In genomic region chr5:163503106-163504090, GRCh38 we compare ENCODE assay signal across 8 cellular contexts. TPM values are rescaled to one million over a fixed set of nuclear protein-coding genes. Genes with fewer than 3 reads are reported as not detected.
DNase-seq lines count a peak whose midpoint lies in the region; ATAC-seq, FAIRE-seq and TF ChIP-seq lines count a peak whose summit lies in the region.

No MANE protein-coding gene starts in this region.

- peak; percentile 31 to 37; a peak in 4 of 6 replicates for ATAC-seq in A549
- ATAC-seq in GM18517 (IDR thresholded peaks at IDR 0.05; ENCODE audit: unreplicated experiment): no peak

- CTCF ChIA-PET in A549 (lab: Yijun Ruan, JAX): interaction anchor here (0.8 to 2.6 kb wide), 9 partner anchors 9 to 45 kb away, joined by 3 to 18 read pairs (median 7); partner anchors contain the start of genes HMMR and NUDCD2

- no peak overlapping the region for H3K14ac ChIP-seq in mesenchymal stem cell (ENCODE audit: low read length in 2 of 2)

- TF ChIP-seq RAD21 in A549 (conservative IDR thresholded peaks at IDR 0.05 in 1 of 2, IDR thresholded peaks at IDR 0.05 in 1 of 2): peak; percentile 51

- H3K4me3 ChIP-seq in A549 (peak overlapping the region; percentile 77), mesenchymal stem cell (ENCODE audit: insufficient read depth in 1 of 2, low read depth in 1 of 2, low read length in 2 of 2) (peak overlapping the region; percentile 48 to 89), stomach (peak overlapping the region; percentile 67 to 82 (median 77))

- intact Hi-C loops in stomach (cut with DNase I; ENCODE audit: low total_unique reads): no loop called here

- FAIRE-seq in A549 (lab: Jason Lieb, UNC): no peak
- peak; percentile 78 for FAIRE-seq in GM18507 (lab: Jason Lieb, UNC)

- H4K91ac ChIP-seq in mesenchymal stem cell (ENCODE audit: low read length): no peak overlapping the region

- peaks cover 0 to 2% of the 10 kb centered on the region in 2 experiments for H3K36me3 ChIP-seq in mesenchymal stem cell (ENCODE audit: control insufficient read depth in 1 of 2, insufficient read depth in 2 of 2, low read depth in 1 of 2, low read length in 2 of 2)
- no peaks in the 10 kb centered on the region for H3K36me3 ChIP-seq in stomach

- H3K4ac ChIP-seq in mesenchymal stem cell (ENCODE audit: low read depth in 1 of 2, low read length in 2 of 2): peak overlapping the region in 1 of 2 experiments; percentile 51

- H3K27ac ChIP-seq in A549: peak overlapping the region; percentile 87 to 93
- peak overlapping the region; percentile 87 for H3K27ac ChIP-seq in mesenchymal stem cell (ENCODE audit: low read length, poor library complexity, severe bottlenecking)
- peak overlapping the region; percentile 89 to 99 (median 98) for H3K27ac ChIP-seq in stomach

- H3K79me1 ChIP-seq in mesenchymal stem cell (replicated peaks; ENCODE audit: low read length, poor library complexity, severe bottlenecking): no peaks in the 10 kb centered on the region

- H3K23ac ChIP-seq in mesenchymal stem cell (ENCODE audit: low read length in 2 of 2): no peak overlapping the region

- TF ChIP-seq CTCF in A549 (IDR thresholded peaks at IDR 0.05) (peak; percentile 46), endothelial cell (IDR thresholded peaks at IDR 0.05; ENCODE audit: unreplicated experiment) (no peak), stomach (IDR thresholded peaks at IDR 0.05) (peak in 1 of 7 experiments; percentile 18)

- peak overlapping the region; percentile 10 for H2AFZ ChIP-seq in mesenchymal stem cell (ENCODE audit: low read depth, low read length)

- peak overlapping the region; percentile 99 for H3K4me3 Mint-ChIP-seq in endothelial cell (ENCODE audit: unreplicated experiment)

- POLR2A ChIA-PET in A549 (lab: Yijun Ruan, JAX): interaction anchor here (0.6 to 2.1 kb wide), 4 partner anchors 30 to 48 kb away, joined by 3 to 28 read pairs (median 12); partner anchors contain the start of genes HMMR and NUDCD2

- H2BK120ac ChIP-seq in mesenchymal stem cell (ENCODE audit: low read depth, low read length): peak overlapping the region; percentile 19

- H3K27ac Mint-ChIP-seq in endothelial cell (ENCODE audit: unreplicated experiment): peak overlapping the region; percentile 99

- TF ChIP-seq POLR2A in A549 (IDR thresholded peaks at IDR 0.05; ENCODE audit: low read length): peak; percentile 32; the same call in 1 of the 2 replicates
- no peak for TF ChIP-seq POLR2A in stomach (IDR thresholded peaks at IDR 0.05)

- DNase-seq in A549 (ENCODE audit: low read depth in 1 of 2, low spot score in 1 of 2) (peak; percentile 54 to 76), GM18507 (ENCODE audit: extremely low spot score, insufficient read length, low read depth) (no peak), MV-4-11 (lab: John Stamatoyannopoulos, UW) (peak; percentile 86), endothelial cell (ENCODE audit: low spot score) (peak; percentile 51), mesenchymal stem cell (peak; percentile 84), stomach (peak; percentile 57)
- DNase-seq in activated CD4-positive, alpha-beta T cell treated with anti-CD3 and anti-CD28 coated beads, Interleukin-2, amount 50 U/mL, for 4 hours: peak; percentile 17 to 19

- peak overlapping the region; percentile 94 for H3K9ac ChIP-seq in mesenchymal stem cell (ENCODE audit: low read length)

- TF ChIP-seq EP300 in A549 (IDR thresholded peaks at IDR 0.05) (no peak), stomach (IDR thresholded peaks at IDR 0.05) (no peak)

- H3K36me3 Mint-ChIP-seq in endothelial cell (ENCODE audit: low read depth, unreplicated experiment): no peaks in the 10 kb centered on the region

- H4K8ac ChIP-seq in mesenchymal stem cell (ENCODE audit: low read length): no peak overlapping the region

- no peaks in the 10 kb centered on the region for H3K9me3 Mint-ChIP-seq in endothelial cell (ENCODE audit: unreplicated experiment)

- no peak overlapping the region for H2AK5ac ChIP-seq in mesenchymal stem cell (ENCODE audit: low read length, severe bottlenecking)

- peaks cover 14% of the 10 kb centered on the region for H3K4me1 Mint-ChIP-seq in endothelial cell (ENCODE audit: unreplicated experiment)

- H2BK12ac ChIP-seq in mesenchymal stem cell (ENCODE audit: low read length in 2 of 2): no peak overlapping the region

- H2BK5ac ChIP-seq in mesenchymal stem cell (ENCODE audit: low read depth, low read length, poor library complexity, severe bottlenecking): no peak overlapping the region

- H3K4me2 ChIP-seq in A549: peak overlapping the region; percentile 91
- H3K4me2 ChIP-seq in mesenchymal stem cell (ENCODE audit: low read length, poor library complexity, severe bottlenecking): peak overlapping the region; percentile 93

- 2% methylated on average over 18 of the region's 18 CpGs for WGBS in A549 (ENCODE audit: missing lambda C conversion rate)
- under 1% methylated on average over 14 of the region's 18 CpGs for WGBS in mesenchymal stem cell
- 0 to 2% (median 1%) methylated on average over 18 of the region's 18 CpGs for WGBS in stomach, 5 donors

- H3K27me3 Mint-ChIP-seq in endothelial cell (ENCODE audit: unreplicated experiment): peaks cover 12% of the 10 kb centered on the region

- H3K9me3 ChIP-seq in A549: no peaks in the 10 kb centered on the region
- no peaks in the 10 kb centered on the region for H3K9me3 ChIP-seq in mesenchymal stem cell (ENCODE audit: control insufficient read depth, low read length)
- H3K9me3 ChIP-seq in stomach: no peaks in the 10 kb centered on the region

- H2BK15ac ChIP-seq in mesenchymal stem cell (ENCODE audit: low read depth, poor library complexity, severe bottlenecking): no peak overlapping the region

- no peaks in the 10 kb centered on the region for H3K27me3 ChIP-seq in mesenchymal stem cell (ENCODE audit: control insufficient read depth in 1 of 2, insufficient read depth in 1 of 2, low read length in 2 of 2)
- H3K27me3 ChIP-seq in stomach: no peaks in the 10 kb centered on the region

- H3K4me1 ChIP-seq in A549 (peaks cover 20% of the 10 kb centered on the region), mesenchymal stem cell (ENCODE audit: control insufficient read depth, insufficient read depth, low read depth, low read length) (no peaks in the 10 kb centered on the region), stomach (peaks cover 8 to 51% (median 37%) of the 10 kb centered on the region in 4 donors)

- H3K18ac ChIP-seq in mesenchymal stem cell (ENCODE audit: low read depth in 1 of 2, low read length in 2 of 2): no peak overlapping the region

TF ChIP-seq in A549, 52 proteins besides CTCF, POLR2A, EP300 and RAD21:
- TF ChIP-seq FOSL2 (IDR thresholded peaks at IDR 0.05): no peak
- no peak for TF ChIP-seq FOSL2 (CRISPR knock-in tag; IDR thresholded peaks at IDR 0.05)
- peak; percentile 75 for TF ChIP-seq BHLHE40 (IDR thresholded peaks at IDR 0.05; ENCODE audit: low read depth, low read length)
- 0 out of 3 replicates have a peak, but pooled peaks have one; percentile 56 for TF ChIP-seq BCL3 (IDR thresholded peaks at IDR 0.05)
- TF ChIP-seq MAX (IDR thresholded peaks at IDR 0.05): peak; percentile 70
- peak; percentile 23; the same call in 1 of the 3 replicates for TF ChIP-seq SMC3 (IDR thresholded peaks at IDR 0.05)
- TF ChIP-seq MYC (IDR thresholded peaks at IDR 0.05; ENCODE audit: borderline replicate concordance, low read length): no peak

RNA-seq across cellular contexts. Expression of gene MAT2B, which starts 2.0 kb away (rescaled TPM):
- 54.9 and 74.0 TPM in 2 replicates for polyA plus RNA-seq in A549 (2011; rRNA removed)
- polyA plus RNA-seq in A549 (2012; cell fraction: cytosol; rRNA removed): 19.4 and 22.0 TPM in 2 replicates
- polyA plus RNA-seq in A549 (2012; cell fraction: nucleus; rRNA removed): 5.9 and 11.4 TPM in 2 replicates
- 51.4 to 60.7 TPM (median 58.6 TPM) in 3 replicates for polyA plus RNA-seq in A549 (2017; fragmentation: RNase III; extraction: RNeasy Plus Mini Kit Qiagen cat#74134 plus additional on column Dnase treatment)
- polyA minus RNA-seq in A549 (2011; rRNA and poly(A)+ RNA removed): 31.1 and 32.0 TPM in 2 replicates
- total RNA-seq in endothelial cell (ENCODE audit: unreplicated experiment): 25.2 TPM
- 35.4 TPM for polyA plus RNA-seq in mesenchymal stem cell (2013, experiment 1 of 2)
- 37.9 TPM for polyA plus RNA-seq in mesenchymal stem cell (2013, experiment 2 of 2)
- 10 to 100 TPM in 4 of 5 donors, 1 to 10 TPM in 1; 6.7 to 84.3 (median 32.6) TPM for total RNA-seq in stomach
- 10 to 100 TPM; 38.4 to 65.1 (median 47.2) TPM for polyA plus RNA-seq in stomach

RNA-seq across cellular contexts. Expression of gene HMMR, which starts 43.0 kb away (rescaled TPM):
- 32.9 and 66.0 TPM in 2 replicates for polyA plus RNA-seq in A549 (2011; rRNA removed)
- 7.0 and 8.2 TPM in 2 replicates for polyA plus RNA-seq in A549 (2012; cell fraction: cytosol; rRNA removed)
- polyA plus RNA-seq in A549 (2012; cell fraction: nucleus; rRNA removed): 6.1 and 8.7 TPM in 2 replicates
- 30.7 to 38.4 TPM (median 34.0 TPM) in 3 replicates for polyA plus RNA-seq in A549 (2017; fragmentation: RNase III; extraction: RNeasy Plus Mini Kit Qiagen cat#74134 plus additional on column Dnase treatment)
- polyA minus RNA-seq in A549 (2011; rRNA and poly(A)+ RNA removed): 4.0 and 7.4 TPM in 2 replicates
- total RNA-seq in endothelial cell (ENCODE audit: unreplicated experiment): 8.6 TPM
- polyA plus RNA-seq in mesenchymal stem cell (2013, experiment 1 of 2): 4.8 TPM
- 4.5 TPM for polyA plus RNA-seq in mesenchymal stem cell (2013, experiment 2 of 2)
- 10 to 100 TPM in 2 of 5 donors, 1 to 10 TPM in 3; 1.7 to 37.5 (median 5.8) TPM for total RNA-seq in stomach
- polyA plus RNA-seq in stomach: 1 to 10 TPM in 2 of 3 donors, under 1 TPM in 1; 0.15 to 3.6 (median 2.9) TPM

RNA-seq across cellular contexts. Expression of gene NUDCD2, which starts 43.5 kb away (rescaled TPM):
- polyA plus RNA-seq in A549 (2011; rRNA removed) (17.0 and 22.3 TPM in 2 replicates), A549 (2017; fragmentation: RNase III; extraction: RNeasy Plus Mini Kit Qiagen cat#74134 plus additional on column Dnase treatment) (37.1 to 43.9 TPM (median 38.4 TPM) in 3 replicates), stomach (1 to 10 TPM; 5.7 to 8.4 (median 5.9) TPM)
- polyA plus RNA-seq in A549 (2012; cell fraction: cytosol; rRNA removed): 8.2 and 9.1 TPM in 2 replicates
- 3.4 and 5.4 TPM in 2 replicates for polyA plus RNA-seq in A549 (2012; cell fraction: nucleus; rRNA removed)
- polyA minus RNA-seq in A549 (2011; rRNA and poly(A)+ RNA removed): 2.6 and 4.3 TPM in 2 replicates
- total RNA-seq in endothelial cell (ENCODE audit: unreplicated experiment) (19.2 TPM), stomach (10 to 100 TPM in 2 of 5 donors, 1 to 10 TPM in 2, not detected in 1; 1.2 to 15.1 (median 9.0) TPM)
- polyA plus RNA-seq in mesenchymal stem cell (2013, experiment 1 of 2): 9.8 TPM
- polyA plus RNA-seq in mesenchymal stem cell (2013, experiment 2 of 2): 10.9 TPM
